In the genomic region with DNA sequence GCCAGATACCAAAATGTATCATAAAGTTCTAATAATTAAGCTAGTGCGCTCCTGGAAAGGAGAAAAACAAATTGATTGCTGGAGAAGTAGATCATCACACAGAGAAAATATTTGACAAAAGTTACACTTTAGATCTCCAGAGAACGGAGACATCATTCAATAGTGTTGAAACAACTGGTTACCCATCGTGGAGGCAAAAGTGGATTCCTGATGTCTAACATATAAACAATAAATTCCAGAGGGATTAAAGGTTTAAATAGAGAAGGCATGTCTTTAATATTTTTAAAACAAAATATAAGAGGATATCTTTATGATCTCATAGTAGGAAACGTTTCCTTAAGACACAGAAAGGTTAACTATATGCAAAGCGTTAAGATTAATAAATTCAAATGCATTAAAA, we compare ENCODE assay signal across 1 cellular context.
TF ChIP-seq lines count a peak whose summit lies in the region.

No MANE protein-coding gene starts in this region.

TF ChIP-seq in IMR-90, 13 proteins besides CTCF, POLR2A, EP300 and RAD21 (continued from another document):
- TF ChIP-seq, protein P1, sequence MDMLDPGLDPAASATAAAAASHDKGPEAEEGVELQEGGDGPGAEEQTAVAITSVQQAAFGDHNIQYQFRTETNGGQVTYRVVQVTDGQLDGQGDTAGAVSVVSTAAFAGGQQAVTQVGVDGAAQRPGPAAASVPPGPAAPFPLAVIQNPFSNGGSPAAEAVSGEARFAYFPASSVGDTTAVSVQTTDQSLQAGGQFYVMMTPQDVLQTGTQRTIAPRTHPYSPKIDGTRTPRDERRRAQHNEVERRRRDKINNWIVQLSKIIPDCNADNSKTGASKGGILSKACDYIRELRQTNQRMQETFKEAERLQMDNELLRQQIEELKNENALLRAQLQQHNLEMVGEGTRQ (IDR thresholded peaks at IDR 0.05; ENCODE audit: low read depth, low read length): no peak
